ENCODE assay signal across 10 cellular contexts in genomic region chr7:366171-366916, GRCh38.
DNase-seq lines count a peak whose midpoint lies in the region; ATAC-seq, FAIRE-seq and TF ChIP-seq lines count a peak whose summit lies in the region.
"Had no signal": no experiment of that assay in that cellular context is flagged by ENCODE, and none has a peak within 500 bp of the region (broad histone marks: within the 10 kb centered on the region; RNA-seq: fewer than 3 reads in every experiment).

No MANE protein-coding gene starts in this region.

- peaks cover 31 to 32% of the 10 kb centered on the region in 2 donors for H3K4me1 Mint-ChIP-seq in natural killer cell treated with Interleukin-12 subunit alpha and Interleukin-12 subunit beta and Interleukin-15 and Interleukin-18, amount 100 ng/mL, for 72 hours (ENCODE audit: low read depth in 2 of 2)
- H3K4me1 Mint-ChIP-seq in natural killer cell (peaks cover 28 to 34% of the 10 kb centered on the region in 2 donors), glutamatergic neuron (ENCODE audit: low read depth, unreplicated experiment) (peaks cover 14% of the 10 kb centered on the region)
- H3K4me1 Mint-ChIP-seq in activated CD4-positive, alpha-beta memory T cell treated with anti-CD3 and anti-CD28 coated beads for 36 hours (ENCODE audit: low read depth) = peaks cover 51% of the 10 kb centered on the region

- H3K36me3 Mint-ChIP-seq in natural killer cell treated with Interleukin-12 subunit alpha and Interleukin-12 subunit beta and Interleukin-15 and Interleukin-18, amount 100 ng/mL, for 72 hours = peaks cover 11% of the 10 kb centered on the region
- peaks cover 11% of the 10 kb centered on the region for H3K36me3 Mint-ChIP-seq in natural killer cell
- no peaks in the 10 kb centered on the region for H3K36me3 Mint-ChIP-seq in activated CD4-positive, alpha-beta memory T cell treated with anti-CD3 and anti-CD28 coated beads for 36 hours
- H3K36me3 Mint-ChIP-seq in glutamatergic neuron (ENCODE audit: unreplicated experiment) = no peaks in the 10 kb centered on the region

- POLR2A ChIA-PET in activated CD4-positive, alpha-beta memory T cell treated with anti-CD3 and anti-CD28 coated beads for 36 hours (lab: Charles Lee) = no interaction called here

- peaks cover 21 to 25% of the 10 kb centered on the region in 2 donors for H3K27me3 Mint-ChIP-seq in natural killer cell treated with Interleukin-12 subunit alpha and Interleukin-12 subunit beta and Interleukin-15 and Interleukin-18, amount 100 ng/mL, for 72 hours
- H3K27me3 Mint-ChIP-seq in natural killer cell (ENCODE audit: low read depth in 2 of 2) = peaks cover 18 to 30% of the 10 kb centered on the region in 2 donors
- no peaks in the 10 kb centered on the region for H3K27me3 Mint-ChIP-seq in activated CD4-positive, alpha-beta memory T cell treated with anti-CD3 and anti-CD28 coated beads for 36 hours
- H3K27me3 Mint-ChIP-seq in glutamatergic neuron (ENCODE audit: unreplicated experiment) = peaks cover 8% of the 10 kb centered on the region

- no peak for DNase-seq in natural killer cell treated with Interleukin-12 subunit alpha and Interleukin-12 subunit beta and Interleukin-15 and Interleukin-18, amount 100 ng/mL, for 72 hours (ENCODE audit: low spot score)
- DNase-seq in natural killer cell (no peak), glutamatergic neuron (peak; percentile 10), ecto neural progenitor cell (ENCODE audit: low spot score) (no peak), urothelium cell line (ENCODE audit: low spot score) (no peak)
- no peak for DNase-seq in activated CD4-positive, alpha-beta memory T cell treated with anti-CD3 and anti-CD28 coated beads for 36 hours
- DNase-seq: DMS53, NCI-H1436 had no signal

- TF ChIP-seq CTCF in natural killer cell (IDR thresholded peaks at IDR 0.05) (no peak), glutamatergic neuron (IDR thresholded peaks at IDR 0.05; ENCODE audit: partially characterized antibody, unreplicated experiment) (no peak)

- FAIRE-seq in urothelium cell line (lab: Jason Lieb, UNC) = no peak

- ATAC-seq in natural killer cell treated with Interleukin-12 subunit alpha and Interleukin-12 subunit beta and Interleukin-15 and Interleukin-18, amount 100 ng/mL, for 72 hours = no peak
- no peak for ATAC-seq in natural killer cell
- no peak for ATAC-seq in HG03342 (IDR thresholded peaks at IDR 0.05; ENCODE audit: unreplicated experiment)
- no peak for ATAC-seq in GM19467 (IDR thresholded peaks at IDR 0.05; ENCODE audit: unreplicated experiment)

- CTCF ChIA-PET in activated CD4-positive, alpha-beta memory T cell treated with anti-CD3 and anti-CD28 coated beads for 36 hours (lab: Charles Lee) = interaction anchor here (0.6 kb wide), 1 partner anchor 1560 kb away, joined by 4 read pairs; no protein-coding TSS in a partner anchor

- intact Hi-C loops in natural killer cell (cut with micrococcal nuclease) = no loop called here
- intact Hi-C loops in activated CD4-positive, alpha-beta memory T cell treated with anti-CD3 and anti-CD28 coated beads for 36 hours (cut with micrococcal nuclease) = loop anchor here (10.0 kb wide), 1 partner anchor 148 kb away; the partner anchor contains the start of gene PDGFA

- peak overlapping the region; percentile 35 for H3K4me3 Mint-ChIP-seq in natural killer cell treated with Interleukin-12 subunit alpha and Interleukin-12 subunit beta and Interleukin-15 and Interleukin-18, amount 100 ng/mL, for 72 hours
- H3K4me3 Mint-ChIP-seq in natural killer cell = no peak overlapping the region
- H3K4me3 Mint-ChIP-seq in activated CD4-positive, alpha-beta memory T cell treated with anti-CD3 and anti-CD28 coated beads for 36 hours = peak overlapping the region; percentile 17
- H3K4me3 Mint-ChIP-seq in glutamatergic neuron (ENCODE audit: unreplicated experiment) = no peak overlapping the region

- H3K9me3 Mint-ChIP-seq in natural killer cell treated with Interleukin-12 subunit alpha and Interleukin-12 subunit beta and Interleukin-15 and Interleukin-18, amount 100 ng/mL, for 72 hours = peaks cover 8% of the 10 kb centered on the region
- H3K9me3 Mint-ChIP-seq in natural killer cell (peaks cover 3 to 4% of the 10 kb centered on the region in 2 donors), glutamatergic neuron (ENCODE audit: unreplicated experiment) (peaks cover 11% of the 10 kb centered on the region)
- H3K9me3 Mint-ChIP-seq in activated CD4-positive, alpha-beta memory T cell treated with anti-CD3 and anti-CD28 coated beads for 36 hours = no peaks in the 10 kb centered on the region

- peak overlapping the region in 1 of 2 donors; percentile 3 for H3K27ac Mint-ChIP-seq in natural killer cell treated with Interleukin-12 subunit alpha and Interleukin-12 subunit beta and Interleukin-15 and Interleukin-18, amount 100 ng/mL, for 72 hours
- H3K27ac Mint-ChIP-seq in natural killer cell (peak overlapping the region in 1 of 2 donors; percentile 30), glutamatergic neuron (ENCODE audit: unreplicated experiment) (no peak overlapping the region)
- no peak overlapping the region for H3K27ac Mint-ChIP-seq in activated CD4-positive, alpha-beta memory T cell treated with anti-CD3 and anti-CD28 coated beads for 36 hours

Comparison
In these comparisons a context has a peak if more than half of its experiments do, and no peak if none do; other contexts are left out.
1. H3K4me3 Mint-ChIP-seq: peak in natural killer cell treated with Interleukin-12 subunit alpha and Interleukin-12 subunit beta and Interleukin-15 and Interleukin-18, amount 100 ng/mL, for 72 hours (single experiment) and activated CD4-positive, alpha-beta memory T cell treated with anti-CD3 and anti-CD28 coated beads for 36 hours (single experiment); none in natural killer cell (single experiment) and glutamatergic neuron (single experiment).